In genomic region chr4:74094227-74094626, GRCh38 we compare ENCODE assay signal across 30 cellular contexts. TPM values are rescaled to one million over a fixed set of nuclear protein-coding genes. Genes with fewer than 3 reads are reported as not detected.
DNase-seq lines count a peak whose midpoint lies in the region; ATAC-seq and TF ChIP-seq lines count a peak whose summit lies in the region.
"Had no signal": no experiment of that assay in that cellular context is flagged by ENCODE, and none has a peak within 500 bp of the region (broad histone marks: within the 10 kb centered on the region; RNA-seq: fewer than 3 reads in every experiment).

No MANE protein-coding gene starts in this region.

- in situ Hi-C loops in KBM-7 (cut with MboI; ENCODE audit: low pct_unique_long_range_greater_than_20kb, low sequenced_read_pairs): no loop called here

- H3K27me3 Mint-ChIP-seq in progenitor cell of endocrine pancreas: peaks cover 22% of the 10 kb centered on the region

- no peak for TF ChIP-seq POLR2A in tibial nerve (IDR thresholded peaks at IDR 0.05)

- H3K9ac ChIP-seq in BLaER1 treated with 17β-estradiol and CSF1 and Interleukin-3, amounts not matched to agents 10 nM and 100 nM: peak overlapping the region in 4 of 11 experiments; percentile 6 to 41 (median 28); a peak in 5 of 22 replicates
- H3K9ac ChIP-seq in colonic mucosa (ENCODE audit: low read depth in 2 of 2, low read length in 2 of 2): no peak overlapping the region
- H3K9ac ChIP-seq: parathyroid adenoma had no signal

- H3K4me1 ChIP-seq in BLaER1 treated with 17β-estradiol and CSF1 and Interleukin-3, amounts not matched to agents 10 nM and 100 nM: peaks cover 13 to 30% (median 18%) of the 10 kb centered on the region in 10 experiments; a peak in 19 of 20 replicates
- H3K4me1 ChIP-seq in colonic mucosa (no peaks in the 10 kb centered on the region), lower lobe of right lung (peaks cover 32% of the 10 kb centered on the region), tibial nerve (no peaks in the 10 kb centered on the region)
- H3K4me1 ChIP-seq: parathyroid adenoma had no signal

- DNase-seq in KBM-7: peak; percentile 78
- no peak for DNase-seq in colonic mucosa
- no peak for DNase-seq in lower lobe of right lung
- DNase-seq in MG63: no peak
- DNase-seq in tibial nerve (ENCODE audit: low spot score in 2 of 2): no peak
- DNase-seq in progenitor cell of endocrine pancreas (ENCODE audit: low spot score, unreplicated experiment): no peak
- DNase-seq: activated CD4-positive, alpha-beta T cell treated with anti-CD3 and anti-CD28 coated beads, Interleukin-2, amount 50 U/mL, for 1 hour; activated CD4-positive, CD25-positive, alpha-beta regulatory T cell; activated gamma-delta T cell; activated naive CD8-positive, alpha-beta T cell treated with anti-CD3 and anti-CD28 coated beads for 36 hours; activated T-cell treated with anti-CD3 and anti-CD28 coated beads, Interleukin-2, amount 50 U/mL, for 1 hour; anterior cingulate cortex; CD4-positive, alpha-beta memory T cell; DMS153; effector memory CD8-positive, alpha-beta T cell; H9; head of caudate nucleus; NCI-H1092; NCI-H1694; NCI-H82; SIG-M5; stimulated activated CD4-positive, alpha-beta T cell treated with anti-CD3 and anti-CD28 coated beads, Interleukin-1b, Interleukin-23, amount 100 ng/mL, for 48 hours; stimulated activated naive CD8-positive, alpha-beta T cell treated with anti-CD3 and anti-CD28 coated beads, Interleukin-15, Interleukin-2, amounts not matched to agents 100 U/mL and 50 U/mL, for 24 hours; T-helper 9 cell had no signal

- H3K4me2 ChIP-seq in BLaER1 treated with 17β-estradiol and CSF1 and Interleukin-3, amounts not matched to agents 10 nM and 100 nM: peak overlapping the region; percentile 46 to 82 (median 67)
- H3K4me2 ChIP-seq: A549 had no signal

- no peak overlapping the region for H3K4me3 Mint-ChIP-seq in progenitor cell of endocrine pancreas (ENCODE audit: low read depth)
- H3K4me3 Mint-ChIP-seq: activated naive CD8-positive, alpha-beta T cell treated with anti-CD3 and anti-CD28 coated beads for 36 hours; CD4-positive, alpha-beta memory T cell; effector memory CD8-positive, alpha-beta T cell; H9 had no signal

- H3K4me1 Mint-ChIP-seq in progenitor cell of endocrine pancreas (ENCODE audit: low read depth): peaks cover 2% of the 10 kb centered on the region

- H3K27ac Mint-ChIP-seq in progenitor cell of endocrine pancreas: no peak overlapping the region
- H3K27ac Mint-ChIP-seq: activated naive CD8-positive, alpha-beta T cell treated with anti-CD3 and anti-CD28 coated beads for 36 hours; CD4-positive, alpha-beta memory T cell; effector memory CD8-positive, alpha-beta T cell; H9 had no signal

- no peaks in the 10 kb centered on the region for H3K27me3 ChIP-seq in BLaER1 treated with 17β-estradiol and CSF1 and Interleukin-3, amounts not matched to agents 10 nM and 100 nM
- H3K27me3 ChIP-seq in colonic mucosa (no peaks in the 10 kb centered on the region), lower lobe of right lung (ENCODE audit: low read depth) (no peaks in the 10 kb centered on the region), MG63 (no peaks in the 10 kb centered on the region), tibial nerve (no peaks in the 10 kb centered on the region)

- no peaks in the 10 kb centered on the region for H3K36me3 Mint-ChIP-seq in progenitor cell of endocrine pancreas (ENCODE audit: insufficient read depth)
- H3K36me3 Mint-ChIP-seq: activated naive CD8-positive, alpha-beta T cell treated with anti-CD3 and anti-CD28 coated beads for 36 hours; CD4-positive, alpha-beta memory T cell had no signal

- peak overlapping the region in 1 of 10 experiments; percentile 12; a peak in 1 of 20 replicates for H3K4me3 ChIP-seq in BLaER1 treated with 17β-estradiol and CSF1 and Interleukin-3, amounts not matched to agents 10 nM and 100 nM
- H3K4me3 ChIP-seq in colonic mucosa (no peak overlapping the region), lower lobe of right lung (no peak overlapping the region), MG63 (no peak overlapping the region), tibial nerve (no peak overlapping the region)
- H3K4me3 ChIP-seq: A549, lung, thoracic aorta had no signal

- H3K36me3 ChIP-seq in BLaER1 treated with 17β-estradiol and CSF1 and Interleukin-3, amounts not matched to agents 10 nM and 100 nM: no peaks in the 10 kb centered on the region
- H3K36me3 ChIP-seq in colonic mucosa: no peaks in the 10 kb centered on the region
- no peaks in the 10 kb centered on the region for H3K36me3 ChIP-seq in lower lobe of right lung
- no peaks in the 10 kb centered on the region for H3K36me3 ChIP-seq in MG63
- no peaks in the 10 kb centered on the region for H3K36me3 ChIP-seq in tibial nerve
- H3K36me3 ChIP-seq: thoracic aorta had no signal

- no peaks in the 10 kb centered on the region for H3K9me3 Mint-ChIP-seq in progenitor cell of endocrine pancreas (ENCODE audit: low read depth)
- H3K9me3 Mint-ChIP-seq: activated naive CD8-positive, alpha-beta T cell treated with anti-CD3 and anti-CD28 coated beads for 36 hours; CD4-positive, alpha-beta memory T cell; effector memory CD8-positive, alpha-beta T cell; H9 had no signal

- H3K27ac ChIP-seq in BLaER1 treated with 17β-estradiol and CSF1 and Interleukin-3, amounts not matched to agents 10 nM and 100 nM: peak overlapping the region in 8 of 11 experiments; percentile 24 to 69 (median 62); a peak in 13 of 22 replicates
- H3K27ac ChIP-seq in colonic mucosa: peak overlapping the region; percentile 70
- H3K27ac ChIP-seq in lower lobe of right lung: peak overlapping the region; percentile 37
- no peak overlapping the region for H3K27ac ChIP-seq in tibial nerve
- H3K27ac ChIP-seq: parathyroid adenoma, thoracic aorta had no signal

- H4K20me1 ChIP-seq in BLaER1 treated with 17β-estradiol and CSF1 and Interleukin-3, amounts not matched to agents 10 nM and 100 nM: no peaks in the 10 kb centered on the region

- 72 to 79% methylated on average over 4 of the region's 4 CpGs for WGBS in tibial nerve, 2 donors

- H3K9me3 ChIP-seq in BLaER1 treated with 17β-estradiol and CSF1 and Interleukin-3, amounts not matched to agents 10 nM and 100 nM (replicated peaks in 1 of 11): peaks cover 0 to 14% (median 8%) of the 10 kb centered on the region in 11 experiments; a peak in 20 of 22 replicates
- H3K9me3 ChIP-seq in colonic mucosa: no peaks in the 10 kb centered on the region
- H3K9me3 ChIP-seq in lower lobe of right lung: no peaks in the 10 kb centered on the region
- no peaks in the 10 kb centered on the region for H3K9me3 ChIP-seq in MG63
- H3K9me3 ChIP-seq in tibial nerve: no peaks in the 10 kb centered on the region
- H3K9me3 ChIP-seq: A549, thoracic aorta had no signal

- TF ChIP-seq CTCF in colonic mucosa (IDR thresholded peaks at IDR 0.05) (no peak), lower lobe of right lung (IDR thresholded peaks at IDR 0.05) (no peak), tibial nerve (IDR thresholded peaks at IDR 0.05) (no peak), progenitor cell of endocrine pancreas (IDR thresholded peaks at IDR 0.05; ENCODE audit: unreplicated experiment) (no peak)

- intact Hi-C loops in colonic mucosa (cut with DNase I): no loop called here
- intact Hi-C loops in lower lobe of right lung (cut with DNase I): no loop called here

- ATAC-seq in lower lobe of right lung (no peak), HG03439 (IDR thresholded peaks at IDR 0.05; ENCODE audit: unreplicated experiment) (no peak)
- ATAC-seq: A549; effector memory CD8-positive, alpha-beta T cell; stimulated activated naive CD8-positive, alpha-beta T cell treated with anti-CD3 and anti-CD28 coated beads, Interleukin-15, Interleukin-2, amounts not matched to agents 100 U/mL and 50 U/mL, for 24 hours had no signal

- no peak for TF ChIP-seq EP300 in tibial nerve (IDR thresholded peaks at IDR 0.05)

RNA-seq across cellular contexts. Expression of gene CXCL2, which starts 4.8 kb away (rescaled TPM):
- total RNA-seq in colonic mucosa (1 to 10 TPM; 7.5 TPM), lower lobe of right lung (30.1 TPM), tibial nerve (10 to 100 TPM in 3 of 4 donors, 1 to 10 TPM in 1; 4.0 to 25.3 (median 18.5) TPM), progenitor cell of endocrine pancreas (0.50 and 0.78 TPM in 2 replicates)
- not detected in 2 replicates for total RNA-seq in MG63 (2014; rRNA removed; shearing (Covaris generic); ENCODE audit: low replicate concordance)
- total RNA-seq: activated naive CD8-positive, alpha-beta T cell treated with anti-CD3 and anti-CD28 coated beads for 36 hours had no signal

RNA-seq across cellular contexts. Expression of gene CXCL3, which starts 55.7 kb away (rescaled TPM):
- total RNA-seq in colonic mucosa: 10 to 100 TPM; 17.5 to 20.2 TPM
- 12.1 TPM for total RNA-seq in lower lobe of right lung
- not detected in 2 replicates for total RNA-seq in MG63 (2014; rRNA removed; shearing (Covaris generic); ENCODE audit: low replicate concordance)
- total RNA-seq in tibial nerve: 1 to 10 TPM in 1 of 4 donors, not detected in 3; 1.5 TPM
- total RNA-seq in progenitor cell of endocrine pancreas: 1.7 and 1.8 TPM in 2 replicates
- total RNA-seq: activated naive CD8-positive, alpha-beta T cell treated with anti-CD3 and anti-CD28 coated beads for 36 hours; CD4-positive, alpha-beta memory T cell had no signal

Comparison
In these comparisons a context has a peak if more than half of its experiments do, and no peak if none do; other contexts are left out.
1. H3K27ac ChIP-seq: peak in BLaER1 treated with 17β-estradiol and CSF1 and Interleukin-3, amounts not matched to agents 10 nM and 100 nM (8 of 11), colonic mucosa (single experiment) and lower lobe of right lung (single experiment); none in tibial nerve (0 of 4).